ENCODE assay signal across 20 cellular contexts in genomic region chr11:93536346-93536871, GRCh38. TPM values are rescaled to one million over a fixed set of nuclear protein-coding genes. Genes with fewer than 3 reads are reported as not detected.
DNase-seq lines count a peak whose midpoint lies in the region; ATAC-seq, FAIRE-seq and TF ChIP-seq lines count a peak whose summit lies in the region.
"Had no signal": no experiment of that assay in that cellular context is flagged by ENCODE, and none has a peak within 500 bp of the region (broad histone marks: within the 10 kb centered on the region; RNA-seq: fewer than 3 reads in every experiment).

No MANE protein-coding gene starts in this region.

- H4K20me1 ChIP-seq in BLaER1 (peaks cover 72% of the 10 kb centered on the region), IMR-90 (ENCODE audit: insufficient read depth, low read length) (peaks cover 14% of the 10 kb centered on the region; the same call in 1 of the 2 replicates), astrocyte (ENCODE audit: insufficient read depth, low read length) (peaks cover 77% of the 10 kb centered on the region), HepG2 (ENCODE audit: insufficient read depth, low read length) (no peaks in the 10 kb centered on the region)

- H4K8ac ChIP-seq in IMR-90 (ENCODE audit: low read depth in 2 of 2, low read length in 2 of 2), result no peak overlapping the region

- DNase-seq in IMR-90 (no peak), astrocyte (ENCODE audit: low read depth) (no peak), HepG2 (ENCODE audit: low spot score) (no peak), immature natural killer cell (no peak), C1 segment of cervical spinal cord (lab: John Stamatoyannopoulos, UW) (no peak), LoVo (ENCODE audit: low spot score) (no peak), BE2C (no peak)
- DNase-seq: ACHN; activated CD4-positive, alpha-beta memory T cell treated with anti-CD3 and anti-CD28 coated beads for 36 hours; activated naive CD8-positive, alpha-beta T cell treated with anti-CD3 and anti-CD28 coated beads for 36 hours; COR-L47; NCI-H524; PC-9; SW 1271 had no signal

- H3K4me1 ChIP-seq in BLaER1 (peaks cover 62% of the 10 kb centered on the region), IMR-90 (ENCODE audit: control insufficient read depth, insufficient read depth, low read length) (peaks cover 2% of the 10 kb centered on the region), astrocyte (ENCODE audit: insufficient read depth, low read length) (peaks cover 7% of the 10 kb centered on the region), HepG2 (ENCODE audit: insufficient read depth, low read length) (peaks cover 43% of the 10 kb centered on the region), BE2C (peaks cover 47% of the 10 kb centered on the region)
- H3K4me1 ChIP-seq: uterus had no signal

- TF ChIP-seq EP300 in HepG2 (IDR thresholded peaks at IDR 0.05; ENCODE audit: low read depth in 2 of 2, low read length in 2 of 2) (no peak), HepG2 (CRISPR knock-in tag; IDR thresholded peaks at IDR 0.05; ENCODE audit: borderline replicate concordance) (no peak)

- H3K27ac Mint-ChIP-seq in astrocyte (ENCODE audit: unreplicated experiment) (peak overlapping the region; percentile 34), immature natural killer cell (no peak overlapping the region)
- H3K27ac Mint-ChIP-seq: activated CD4-positive, alpha-beta memory T cell treated with anti-CD3 and anti-CD28 coated beads for 36 hours; activated naive CD8-positive, alpha-beta T cell treated with anti-CD3 and anti-CD28 coated beads for 36 hours had no signal

- no peaks in the 10 kb centered on the region for H3K27me3 ChIP-seq in BLaER1
- H3K27me3 ChIP-seq in IMR-90 (ENCODE audit: control insufficient read depth, insufficient read depth, low read length), result no peaks in the 10 kb centered on the region
- no peaks in the 10 kb centered on the region for H3K27me3 ChIP-seq in astrocyte (ENCODE audit: insufficient read depth, low read length)
- H3K27me3 ChIP-seq in HepG2 (ENCODE audit: control insufficient read depth in 1 of 2, insufficient read depth in 2 of 2, low read length in 2 of 2), result no peaks in the 10 kb centered on the region
- no peaks in the 10 kb centered on the region for H3K27me3 ChIP-seq in BE2C
- H3K27me3 ChIP-seq: stomach, uterus had no signal

- in situ Hi-C loops in IMR-90 (cut with MboI; ENCODE audit: low sequenced_read_pairs), result no loop called here
- in situ Hi-C loops in HepG2 (cut with HindIII; ENCODE audit: extremely low pct_ligation_motif_present, low pct_unique_long_range_greater_than_20kb), result no loop called here

- H3K27me3 Mint-ChIP-seq in astrocyte (ENCODE audit: low read depth, unreplicated experiment), result no peaks in the 10 kb centered on the region
- peaks cover 0 to 6% (median 3%) of the 10 kb centered on the region in 3 donors for H3K27me3 Mint-ChIP-seq in immature natural killer cell (ENCODE audit: low read depth in 3 of 3)
- H3K27me3 Mint-ChIP-seq: activated CD4-positive, alpha-beta memory T cell treated with anti-CD3 and anti-CD28 coated beads for 36 hours; activated naive CD8-positive, alpha-beta T cell treated with anti-CD3 and anti-CD28 coated beads for 36 hours had no signal

- H3K23ac ChIP-seq in IMR-90 (ENCODE audit: low read depth, low read length), result no peak overlapping the region

- H3K4me1 Mint-ChIP-seq in astrocyte (ENCODE audit: low read depth, unreplicated experiment) (peaks cover 58% of the 10 kb centered on the region), immature natural killer cell (peaks cover 36 to 47% of the 10 kb centered on the region in 2 donors)

- H3K4me3 Mint-ChIP-seq in astrocyte (ENCODE audit: unreplicated experiment), result peak overlapping the region; percentile 34
- H3K4me3 Mint-ChIP-seq in immature natural killer cell, result no peak overlapping the region
- H3K4me3 Mint-ChIP-seq: activated CD4-positive, alpha-beta memory T cell treated with anti-CD3 and anti-CD28 coated beads for 36 hours; activated naive CD8-positive, alpha-beta T cell treated with anti-CD3 and anti-CD28 coated beads for 36 hours; neural crest cell had no signal

- no peak overlapping the region for H2BK15ac ChIP-seq in IMR-90 (ENCODE audit: low read depth, low read length)

- H3K79me2 ChIP-seq in astrocyte (ENCODE audit: insufficient read depth, low read length) (peaks cover 20% of the 10 kb centered on the region), HepG2 (ENCODE audit: insufficient read depth, low read length) (peaks cover 32% of the 10 kb centered on the region)

- H2AK5ac ChIP-seq in IMR-90 (ENCODE audit: low read depth, low read length), result no peak overlapping the region

- peaks cover 15% of the 10 kb centered on the region for H3K36me3 Mint-ChIP-seq in astrocyte (ENCODE audit: low read depth, unreplicated experiment)
- no peaks in the 10 kb centered on the region for H3K36me3 Mint-ChIP-seq in immature natural killer cell
- H3K36me3 Mint-ChIP-seq: activated CD4-positive, alpha-beta memory T cell treated with anti-CD3 and anti-CD28 coated beads for 36 hours; activated naive CD8-positive, alpha-beta T cell treated with anti-CD3 and anti-CD28 coated beads for 36 hours had no signal

- peaks cover 3% of the 10 kb centered on the region for H3K9me3 Mint-ChIP-seq in astrocyte (ENCODE audit: unreplicated experiment)
- no peaks in the 10 kb centered on the region for H3K9me3 Mint-ChIP-seq in immature natural killer cell
- H3K9me3 Mint-ChIP-seq: activated CD4-positive, alpha-beta memory T cell treated with anti-CD3 and anti-CD28 coated beads for 36 hours; activated naive CD8-positive, alpha-beta T cell treated with anti-CD3 and anti-CD28 coated beads for 36 hours; neural crest cell had no signal

- H3K14ac ChIP-seq in IMR-90 (replicated peaks; ENCODE audit: low read depth, low read length), result no peak overlapping the region

- H3K9me3 ChIP-seq in BLaER1 (no peaks in the 10 kb centered on the region), IMR-90 (ENCODE audit: control insufficient read depth, insufficient read depth, low read length) (no peaks in the 10 kb centered on the region), astrocyte (ENCODE audit: insufficient read depth, low read depth, low read length) (no peaks in the 10 kb centered on the region), HepG2 (ENCODE audit: low read length) (no peaks in the 10 kb centered on the region), BE2C (no peaks in the 10 kb centered on the region)
- H3K9me3 ChIP-seq: stomach, uterus had no signal

- no peak overlapping the region for H3K4me3 ChIP-seq in BLaER1
- no peak overlapping the region for H3K4me3 ChIP-seq in IMR-90 (ENCODE audit: insufficient read depth, low read depth, low read length)
- H3K4me3 ChIP-seq in astrocyte (ENCODE audit: insufficient read depth, low read depth, low read length), result no peak overlapping the region
- no peak overlapping the region for H3K4me3 ChIP-seq in HepG2 (replicated peaks in 1 of 3; ENCODE audit: insufficient read depth in 1 of 3, low read depth in 2 of 3, low read length in 3 of 3)
- no peak overlapping the region for H3K4me3 ChIP-seq in BE2C (ENCODE audit: low read depth, low read length)
- H3K4me3 ChIP-seq: PC-9, stomach, uterus had no signal

- H3K27ac ChIP-seq in BLaER1, result no peak overlapping the region
- no peak overlapping the region for H3K27ac ChIP-seq in IMR-90 (ENCODE audit: insufficient read depth, low read length)
- H3K27ac ChIP-seq in astrocyte (ENCODE audit: low read depth, low read length), result no peak overlapping the region
- H3K27ac ChIP-seq in HepG2 (ENCODE audit: extremely low read length, insufficient read depth, low read length), result no peak overlapping the region
- H3K27ac ChIP-seq: PC-9 had no signal

- TF ChIP-seq POLR2A in IMR-90 (IDR thresholded peaks at IDR 0.05; ENCODE audit: low read depth, low read length) (no peak), HepG2 (IDR thresholded peaks at IDR 0.05; ENCODE audit: insufficient read depth in 1 of 2, low read depth in 2 of 2, low read length in 2 of 2) (no peak)

- TF ChIP-seq RAD21 in IMR-90 (IDR thresholded peaks at IDR 0.05; ENCODE audit: low read length), result no peak
- TF ChIP-seq RAD21 in HepG2 (CRISPR knock-in tag; IDR thresholded peaks at IDR 0.05), result no peak

- no peak overlapping the region for H3K18ac ChIP-seq in IMR-90 (ENCODE audit: low read depth, low read length)

- BruUV-seq in IMR-90 (replicated peaks; lab: Mats Ljungman, UMichigan), result no TSS peak
- BruUV-seq in HepG2 (replicated peaks; lab: Mats Ljungman, UMichigan), result no TSS peak

- no peak overlapping the region for H3K4ac ChIP-seq in IMR-90 (ENCODE audit: low read depth, low read length)

- no peak overlapping the region for H2BK5ac ChIP-seq in IMR-90 (ENCODE audit: low read depth, low read length, poor library complexity, severe bottlenecking)

- peak overlapping the region; percentile 79 for H3K4me2 ChIP-seq in BLaER1
- no peak overlapping the region for H3K4me2 ChIP-seq in IMR-90 (ENCODE audit: low read depth, low read length)
- no peak overlapping the region for H3K4me2 ChIP-seq in astrocyte (ENCODE audit: low read length)
- no peak overlapping the region for H3K4me2 ChIP-seq in HepG2 (ENCODE audit: low read depth, low read length)
- H3K4me2 ChIP-seq: PC-9 had no signal

- H3K36me3 ChIP-seq in BLaER1 (no peaks in the 10 kb centered on the region), IMR-90 (ENCODE audit: control insufficient read depth, insufficient read depth, low read length) (no peaks in the 10 kb centered on the region), astrocyte (ENCODE audit: insufficient read depth, low read length) (no peaks in the 10 kb centered on the region), HepG2 (replicated peaks in 1 of 2; ENCODE audit: control insufficient read depth in 1 of 2, insufficient read depth in 2 of 2, low read length in 2 of 2) (no peaks in the 10 kb centered on the region), BE2C (0 out of 2 replicates have a peak, but pooled peaks cover 6% of the 10 kb centered on the region)
- H3K36me3 ChIP-seq: stomach, uterus had no signal

- no peak overlapping the region for H2BK120ac ChIP-seq in IMR-90 (ENCODE audit: low read depth, low read length)

- 63% methylated on average over 1 of the region's 2 CpGs; no CpG with 5 or more reads in 1 of the 2 experiments for WGBS in IMR-90 (ENCODE audit: extremely low coverage in 2 of 2, insufficient read length in 1 of 2), 2 experiments
- 90% methylated on average over 2 of the region's 2 CpGs for WGBS in HepG2 (ENCODE audit: low lambda C conversion rate)

- H2AK9ac ChIP-seq in IMR-90 (replicated peaks; ENCODE audit: low read depth, low read length, poor library complexity), result no peak overlapping the region

- no peak overlapping the region for H3K56ac ChIP-seq in IMR-90 (ENCODE audit: extremely low read depth, insufficient read depth, low read length)

- intact Hi-C loops in IMR-90 (cut with micrococcal nuclease), result no loop called here
- intact Hi-C loops in HepG2 (cut with micrococcal nuclease; ENCODE audit: unreplicated experiment), result no loop called here

- H3K79me1 ChIP-seq in IMR-90 (ENCODE audit: low read depth in 1 of 2, low read length in 2 of 2), result peaks cover 14 to 15% of the 10 kb centered on the region in 2 experiments; a peak in 3 of 4 replicates

- POLR2A ChIA-PET in IMR-90 (lab: Charles Lee; ENCODE audit: unreplicated experiment), result no interaction called here
- POLR2A ChIA-PET in HepG2 (lab: Yijun Ruan, JAX), result no interaction called here

- H4K91ac ChIP-seq in IMR-90 (ENCODE audit: insufficient read depth, low read depth, low read length), result no peak overlapping the region

- H3K9me1 ChIP-seq in IMR-90 (ENCODE audit: insufficient read depth, low read length), result no peaks in the 10 kb centered on the region; the same call in 1 of the 2 replicates

- no peak overlapping the region for H2BK20ac ChIP-seq in IMR-90 (ENCODE audit: low read depth, low read length)

- FAIRE-seq in astrocyte (lab: Jason Lieb, UNC) (no peak), HepG2 (lab: Jason Lieb, UNC) (no peak)
- FAIRE-seq: bronchial epithelial cell, islet of Langerhans had no signal

- H2AFZ ChIP-seq in IMR-90 (replicated peaks; ENCODE audit: low read length, poor library complexity) (no peak overlapping the region), astrocyte (ENCODE audit: low read depth, low read length) (no peak overlapping the region), HepG2 (ENCODE audit: low read length) (no peak overlapping the region)
- H2AFZ ChIP-seq: PC-9 had no signal

- no peak overlapping the region for H4K5ac ChIP-seq in IMR-90 (ENCODE audit: low read depth, low read length)

- CTCF ChIA-PET in IMR-90 (lab: Yijun Ruan, JAX) (no interaction called here), HepG2 (lab: Yijun Ruan, JAX; ENCODE audit: low intra/inter-chr PET ratio, low total read pairs) (no interaction called here)

- no peak for TF ChIP-seq CTCF in IMR-90 (conservative IDR thresholded peaks at IDR 0.05; ENCODE audit: low read depth, low read length)
- no peak for TF ChIP-seq CTCF in astrocyte (IDR thresholded peaks at IDR 0.05; ENCODE audit: insufficient read depth, low read depth, low read length)
- no peak for TF ChIP-seq CTCF in HepG2 (CRISPR knock-in tag; IDR thresholded peaks at IDR 0.05)
- no peak; the same call in 1 of the 2 replicates for TF ChIP-seq CTCF in BE2C (IDR thresholded peaks at IDR 0.05; ENCODE audit: low read depth, low read length)

- H3K9ac ChIP-seq in BLaER1, result no peak overlapping the region
- no peak overlapping the region for H3K9ac ChIP-seq in IMR-90 (ENCODE audit: low read depth, low read length)
- no peak overlapping the region for H3K9ac ChIP-seq in astrocyte (ENCODE audit: low read length)
- H3K9ac ChIP-seq in HepG2 (ENCODE audit: insufficient read depth, low read depth, low read length), result no peak overlapping the region

- dilution Hi-C loops in IMR-90 (cut with HindIII; ENCODE audit: low sequenced_read_pairs, unreplicated experiment), result no loop called here

- no peak for ATAC-seq in IMR-90 (ENCODE audit: low read depth)
- no peak for ATAC-seq in HepG2

RNA-seq across cellular contexts. Expression of gene SMCO4, which starts 6.8 kb away (rescaled TPM):
- 2.2 and 4.2 TPM in 2 replicates for total RNA-seq in IMR-90 (2012; rRNA removed)
- polyA plus RNA-seq in IMR-90 (2012; rRNA removed), result 17.7 and 21.8 TPM in 2 replicates
- 11.1 and 27.0 TPM in 2 replicates for polyA plus RNA-seq in IMR-90 (2012; cell fraction: cytosol; rRNA removed)
- 9.4 and 11.6 TPM in 2 replicates for polyA plus RNA-seq in IMR-90 (2012; cell fraction: nucleus; rRNA removed; ENCODE audit: low replicate concordance)
- total RNA-seq in astrocyte, result 29.3 and 36.6 TPM in 2 replicates
- 26.8 and 28.5 TPM in 2 replicates for total RNA-seq in HepG2 (2016; rRNA removed; fragmentation: Illumina TruSeq; extraction: Trizol)
- 32.8 and 44.9 TPM in 2 replicates for total RNA-seq in HepG2 (2016; cell fraction: cytosol; rRNA removed; fragmentation: Illumina TruSeq; extraction: Trizol; ENCODE audit: low read depth)
- total RNA-seq in HepG2 (2016; cell fraction: insoluble cytoplasmic fraction; rRNA removed; fragmentation: Illumina TruSeq; extraction: Trizol), result 24.0 and 27.8 TPM in 2 replicates
- total RNA-seq in HepG2 (2016; cell fraction: membrane; rRNA removed; fragmentation: Illumina TruSeq; extraction: Trizol), result 39.9 and 58.1 TPM in 2 replicates
- 9.4 and 14.7 TPM in 2 replicates for total RNA-seq in HepG2 (2016; cell fraction: nucleus; rRNA removed; fragmentation: Illumina TruSeq; extraction: Trizol)
- 10.6 and 11.7 TPM in 2 replicates for polyA plus RNA-seq in HepG2 (2011; rRNA removed)
- polyA plus RNA-seq in HepG2 (2011; cell fraction: cytosol; rRNA removed), result 8.0 and 8.3 TPM in 2 replicates
- polyA plus RNA-seq in HepG2 (2011; cell fraction: nucleus; rRNA removed), result 7.7 and 10.0 TPM in 2 replicates
- 19.1 and 21.9 TPM in 2 replicates for polyA plus RNA-seq in HepG2 (2012)
- 45.6 and 73.6 TPM in 2 replicates for polyA plus RNA-seq in HepG2 (2016; cell fraction: cytosol; fragmentation: Illumina TruSeq; extraction: Trizol; ENCODE audit: low read depth)
- polyA plus RNA-seq in HepG2 (2016; cell fraction: insoluble cytoplasmic fraction; fragmentation: Illumina TruSeq; extraction: Trizol; ENCODE audit: low read depth), result 34.5 and 47.2 TPM in 2 replicates
- 48.5 and 75.7 TPM in 2 replicates for polyA plus RNA-seq in HepG2 (2016; cell fraction: membrane; fragmentation: Illumina TruSeq; extraction: Trizol; ENCODE audit: low read depth)
- 26.9 and 36.1 TPM in 2 replicates for polyA plus RNA-seq in HepG2 (2016; cell fraction: nucleus; fragmentation: Illumina TruSeq; extraction: Trizol; ENCODE audit: insufficient read depth, low read depth)
- polyA minus RNA-seq in HepG2 (2011; rRNA and poly(A)+ RNA removed; ENCODE audit: low replicate concordance), result 1.9 and 16.7 TPM in 2 replicates
- polyA minus RNA-seq in HepG2 (2011; cell fraction: cytosol; rRNA and poly(A)+ RNA removed), result 3.5 TPM in 1 of 2 replicates, not detected in the other
- polyA minus RNA-seq in HepG2 (2011; cell fraction: nucleus; rRNA and poly(A)+ RNA removed), result 2.2 and 6.6 TPM in 2 replicates
- 10 to 100 TPM; 10.2 to 11.1 (median 10.3) TPM for polyA plus RNA-seq in immature natural killer cell
- 83.5 TPM for polyA plus RNA-seq in BE2C (2012; ENCODE audit: insufficient read depth, insufficient read length, low read depth)
